Comparison of ENCODE assay signal across 31 cellular contexts in the genomic region with DNA sequence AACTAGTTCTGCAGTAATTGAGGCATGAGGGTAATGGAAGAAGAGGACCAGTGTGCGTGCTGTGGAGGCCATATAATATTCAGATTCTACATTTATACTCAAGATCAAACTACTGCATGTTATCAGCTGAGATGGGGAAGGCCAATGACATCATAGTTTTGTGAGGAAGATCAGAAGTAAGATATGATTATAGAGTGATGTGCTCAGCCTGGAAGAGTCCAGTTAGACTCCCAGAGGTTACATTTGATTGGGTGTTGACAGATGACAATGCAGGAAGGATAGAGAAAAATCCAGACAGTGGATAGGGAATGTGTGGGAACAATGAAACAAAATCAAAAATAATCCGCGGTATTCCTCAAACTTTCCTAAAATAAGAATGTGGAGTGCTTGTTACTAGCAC.
"Had no signal": no experiment of that assay in that cellular context is flagged by ENCODE, and none has a peak within 500 bp of the region (broad histone marks: within the 10 kb centered on the region; RNA-seq: fewer than 3 reads in every experiment).

No MANE protein-coding gene starts in this region.

- DNase-seq: activated CD4-positive, alpha-beta memory T cell treated with anti-CD3 and anti-CD28 coated beads for 36 hours; activated CD4-positive, alpha-beta T cell treated with anti-CD3 and anti-CD28 coated beads, Interleukin-2, amount 10 ng/mL, durations not matched to agents 24 days and 14 days; activated CD8-positive, alpha-beta memory T cell treated with anti-CD3 and anti-CD28 coated beads, Interleukin-2, amount 50 U/mL, for 4 hours; activated effector memory CD4-positive, alpha-beta T cell treated with anti-CD3 and anti-CD28 coated beads, Interleukin-2, amount 50 U/mL, for 16 hours; activated naive CD4-positive, alpha-beta T cell; activated naive CD8-positive, alpha-beta T cell treated with anti-CD3 and anti-CD28 coated beads, Interleukin-2, amount 10 ng/mL, durations not matched to agents 7 days and 5 days; activated T-cell treated with anti-CD3 and anti-CD28 coated beads for 4 hours; activated T-cell treated with anti-CD3 and anti-CD28 coated beads, Interleukin-2, amount 50 U/mL, for 48 hours; adrenal gland; body of pancreas; Kasumi-1; MG63; NCI-H1048; NCI-H1105 treated with DMSO at 0.1 percent for 48 hours; NCI-H1436; NCI-H1694; NCI-H1930; NCI-H2081 treated with DMSO at 0.1 percent for 48 hours; NCI-H345; NCI-H524 treated with DMSO at 0.1 percent for 48 hours; SHP77; SK-N-SH had no signal

- H3K4me2 ChIP-seq: SK-N-SH had no signal

- H3K9me3 ChIP-seq: adrenal gland, body of pancreas, breast epithelium, SJSA1, SK-N-SH had no signal

- H3K27ac Mint-ChIP-seq: activated CD4-positive, alpha-beta memory T cell treated with anti-CD3 and anti-CD28 coated beads for 36 hours; activated CD4-positive, alpha-beta T cell treated with anti-CD3 and anti-CD28 coated beads, Interleukin-2, amount 10 ng/mL, durations not matched to agents 24 days and 14 days; activated naive CD4-positive, alpha-beta T cell treated with anti-CD3 and anti-CD28 coated beads, Interleukin-2, amount 50 U/mL, for 24 hours; activated naive CD8-positive, alpha-beta T cell treated with anti-CD3 and anti-CD28 coated beads, Interleukin-2, amount 10 ng/mL, durations not matched to agents 7 days and 5 days; activated T-helper 17 cell treated with anti-CD3 and anti-CD28 coated beads, Interleukin-2, amount 50 U/mL, for 72 hours; T-helper 1 cell treated with Interleukin-12 subunit alpha and Interleukin-12 subunit beta and Interleukin-4 antibody, amounts not matched to agents 30 μg/mL and 1 μg/mL, for 36 hours; T-helper 2 cell treated with Interferon-gamma antibody and Interleukin-4, amounts not matched to agents 5 μg/mL and 100 μg/mL, for 36 hours had no signal

- H3K4me3 Mint-ChIP-seq: activated CD4-positive, alpha-beta memory T cell treated with anti-CD3 and anti-CD28 coated beads for 36 hours; activated CD4-positive, alpha-beta T cell treated with anti-CD3 and anti-CD28 coated beads, Interleukin-2, amount 10 ng/mL, durations not matched to agents 24 days and 14 days; activated naive CD4-positive, alpha-beta T cell treated with anti-CD3 and anti-CD28 coated beads, Interleukin-2, amount 50 U/mL, for 24 hours; activated naive CD8-positive, alpha-beta T cell treated with anti-CD3 and anti-CD28 coated beads, Interleukin-2, amount 10 ng/mL, durations not matched to agents 7 days and 5 days; T-helper 1 cell treated with Interleukin-12 subunit alpha and Interleukin-12 subunit beta and Interleukin-4 antibody, amounts not matched to agents 30 μg/mL and 1 μg/mL, for 36 hours; T-helper 2 cell treated with Interferon-gamma antibody and Interleukin-4, amounts not matched to agents 5 μg/mL and 100 μg/mL, for 36 hours had no signal

- FAIRE-seq: astrocyte, TTC549 had no signal

- H3K4me1 ChIP-seq: breast epithelium had no signal

- H3K36me3 ChIP-seq: adrenal gland, breast epithelium, SJSA1 had no signal

- H3K9ac ChIP-seq: SK-N-SH had no signal

- H3K9me3 Mint-ChIP-seq: activated CD4-positive, alpha-beta memory T cell treated with anti-CD3 and anti-CD28 coated beads for 36 hours; activated CD4-positive, alpha-beta T cell treated with anti-CD3 and anti-CD28 coated beads, Interleukin-2, amount 10 ng/mL, durations not matched to agents 24 days and 14 days; activated naive CD4-positive, alpha-beta T cell treated with anti-CD3 and anti-CD28 coated beads, Interleukin-2, amount 50 U/mL, for 24 hours; T-helper 1 cell treated with Interleukin-12 subunit alpha and Interleukin-12 subunit beta and Interleukin-4 antibody, amounts not matched to agents 30 μg/mL and 1 μg/mL, for 36 hours; T-helper 2 cell treated with Interferon-gamma antibody and Interleukin-4, amounts not matched to agents 5 μg/mL and 100 μg/mL, for 36 hours had no signal

- H3K4me3 ChIP-seq: adrenal gland, body of pancreas, breast epithelium, MG63, SJSA1 had no signal

- H3K27ac ChIP-seq: adrenal gland, body of pancreas, breast epithelium, SJSA1 had no signal

- H3K27me3 Mint-ChIP-seq: activated CD4-positive, alpha-beta T cell treated with anti-CD3 and anti-CD28 coated beads, Interleukin-2, amount 10 ng/mL, durations not matched to agents 24 days and 14 days had no signal

- H3K36me3 Mint-ChIP-seq: activated CD4-positive, alpha-beta memory T cell treated with anti-CD3 and anti-CD28 coated beads for 36 hours; activated naive CD4-positive, alpha-beta T cell treated with anti-CD3 and anti-CD28 coated beads, Interleukin-2, amount 50 U/mL, for 24 hours; activated naive CD8-positive, alpha-beta T cell treated with anti-CD3 and anti-CD28 coated beads, Interleukin-2, amount 10 ng/mL, durations not matched to agents 7 days and 5 days had no signal

- H3K4me1 Mint-ChIP-seq: activated naive CD4-positive, alpha-beta T cell treated with anti-CD3 and anti-CD28 coated beads, Interleukin-2, amount 50 U/mL, for 24 hours had no signal

- H3K27me3 ChIP-seq: adrenal gland, body of pancreas, breast epithelium, MG63, SJSA1 had no signal

- ATAC-seq: activated T-helper 17 cell treated with anti-CD3 and anti-CD28 coated beads, Interleukin-2, amount 50 U/mL, for 72 hours; body of pancreas; Panc1 had no signal
